9 cellular contexts compared by ENCODE assay signal in the genomic region with DNA sequence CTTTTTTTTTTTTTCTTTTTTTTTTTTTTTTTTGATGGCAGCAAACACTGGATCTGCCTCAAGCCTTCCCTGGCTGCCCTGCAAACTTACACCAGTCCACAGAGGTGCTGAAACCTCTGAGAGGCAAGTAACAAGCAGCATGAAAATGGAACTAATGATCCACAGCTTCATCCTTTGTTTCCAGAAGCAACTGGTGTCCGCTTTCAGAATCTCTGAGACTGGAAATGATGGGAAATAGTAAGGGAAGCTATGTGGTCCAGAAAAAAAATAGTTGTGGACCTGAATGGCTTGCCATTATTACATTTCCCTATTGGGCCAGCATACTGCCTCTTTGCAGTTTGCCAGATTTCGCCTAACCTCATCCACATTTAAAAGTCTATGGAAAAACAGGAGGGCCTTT.
DNase-seq lines count a peak whose midpoint lies in the region; ATAC-seq and TF ChIP-seq lines count a peak whose summit lies in the region.
"Had no signal": no experiment of that assay in that cellular context is flagged by ENCODE, and none has a peak within 500 bp of the region (broad histone marks: within the 10 kb centered on the region; RNA-seq: fewer than 3 reads in every experiment).

No MANE protein-coding gene starts in this region.

- H3K79me2 ChIP-seq in OCI-LY3 (ENCODE audit: low read length) (no peaks in the 10 kb centered on the region), mammary epithelial cell (ENCODE audit: insufficient read depth, low read length) (no peaks in the 10 kb centered on the region)

- H3K4me1 ChIP-seq in OCI-LY3 (ENCODE audit: low read length) (peaks cover 50% of the 10 kb centered on the region), mammary epithelial cell (ENCODE audit: insufficient read depth, low read length) (peaks cover 49% of the 10 kb centered on the region), mucosa of stomach (ENCODE audit: control insufficient read depth, insufficient read depth, low read length) (peaks cover 52% of the 10 kb centered on the region), thoracic aorta (ENCODE audit: control insufficient read depth in 1 of 2, low read depth in 2 of 2) (peaks cover 22 to 39% of the 10 kb centered on the region in 2 donors)

- no peaks in the 10 kb centered on the region for H3K36me3 ChIP-seq in OCI-LY3 (replicated peaks; ENCODE audit: low read depth, low read length)
- no peaks in the 10 kb centered on the region for H3K36me3 ChIP-seq in mammary epithelial cell (ENCODE audit: insufficient read depth, low read length)
- no peaks in the 10 kb centered on the region for H3K36me3 ChIP-seq in mucosa of stomach (ENCODE audit: control insufficient read depth, insufficient read depth, low read length)
- no peaks in the 10 kb centered on the region for H3K36me3 ChIP-seq in thoracic aorta

- H3K9ac ChIP-seq in OCI-LY3 (ENCODE audit: low read length) (peak overlapping the region; percentile 10; the same call in 1 of the 2 replicates), mammary epithelial cell (ENCODE audit: insufficient read depth, low read length) (no peak overlapping the region), mucosa of stomach (ENCODE audit: low read length) (peak overlapping the region; percentile 22)

- H3K27ac ChIP-seq in OCI-LY3 (ENCODE audit: low read length) (no peak overlapping the region), mammary epithelial cell (ENCODE audit: insufficient read depth, low read depth, low read length) (peak overlapping the region; percentile 86), thoracic aorta (peak overlapping the region; percentile 59 to 77)

- H4K20me1 ChIP-seq in OCI-LY3 (ENCODE audit: insufficient read depth, low read length) (no peaks in the 10 kb centered on the region), mammary epithelial cell (ENCODE audit: insufficient read depth, low read length) (no peaks in the 10 kb centered on the region)

- in situ Hi-C loops in mammary epithelial cell (cut with MboI; ENCODE audit: low sequenced_read_pairs in 2 of 2) = no loop called here

- dilution Hi-C loops in mammary epithelial cell (cut with HindIII; ENCODE audit: low sequenced_read_pairs) = no loop called here

- H3K4me2 ChIP-seq in OCI-LY3 (ENCODE audit: low read length) (peak overlapping the region; percentile 66), mammary epithelial cell (ENCODE audit: insufficient read depth, low read depth, low read length) (peak overlapping the region; percentile 77)

- intact Hi-C loops in mammary epithelial cell (cut with micrococcal nuclease) = no loop called here

- no peak overlapping the region for H2AFZ ChIP-seq in OCI-LY3 (ENCODE audit: low read depth, low read length)
- peak overlapping the region; percentile 29 for H2AFZ ChIP-seq in mammary epithelial cell (ENCODE audit: low read depth, low read length)

- H3K9me3 ChIP-seq in OCI-LY3 (ENCODE audit: insufficient read depth, low read length) (no peaks in the 10 kb centered on the region), mammary epithelial cell (replicated peaks; ENCODE audit: insufficient read depth, low read length) (no peaks in the 10 kb centered on the region), mucosa of stomach (ENCODE audit: control insufficient read depth, low read length) (no peaks in the 10 kb centered on the region), thoracic aorta (no peaks in the 10 kb centered on the region)
- H3K9me3 ChIP-seq: mucosa of descending colon had no signal

- H3K4me3 ChIP-seq in OCI-LY3 (ENCODE audit: low read length) (peak overlapping the region; percentile 50), mammary epithelial cell (replicated peaks in 1 of 3; ENCODE audit: insufficient read depth in 1 of 3, low read depth in 2 of 3, low read length in 3 of 3) (no peak overlapping the region), mucosa of stomach (ENCODE audit: low read length) (no peak overlapping the region), thoracic aorta (peak overlapping the region; percentile 66)
- H3K4me3 ChIP-seq: mucosa of descending colon had no signal

- BruUV-seq in mammary epithelial cell (replicated peaks; lab: Mats Ljungman, UMichigan) = no TSS peak

- ATAC-seq in thoracic aorta (ENCODE audit: insufficient number of reproducible peaks, low FRiP score, low read depth) (no peak), GM21381 (IDR thresholded peaks at IDR 0.05; ENCODE audit: unreplicated experiment) (no peak), HG02610 (IDR thresholded peaks at IDR 0.05; ENCODE audit: unreplicated experiment) (no peak)

- TF ChIP-seq CTCF in OCI-LY3 (IDR thresholded peaks at IDR 0.05; ENCODE audit: low read depth, low read length) (no peak), mammary epithelial cell (conservative IDR thresholded peaks at IDR 0.05 in 1 of 2, IDR thresholded peaks at IDR 0.05 in 1 of 2; ENCODE audit: extremely low read depth in 1 of 2, insufficient read depth in 1 of 2, low read depth in 1 of 2, low read length in 2 of 2) (no peak), thoracic aorta (IDR thresholded peaks at IDR 0.05) (no peak)

- DNase-seq in mammary epithelial cell = no peak
- no peak for DNase-seq in thoracic aorta (ENCODE audit: low spot score)
- no peak for DNase-seq in activated CD4-positive, alpha-beta T cell treated with anti-CD3 and anti-CD28 coated beads, Interleukin-2, amount 50 U/mL, for 48 hours
- DNase-seq: KG1 had no signal

- WGBS in mammary epithelial cell (ENCODE audit: low coverage, missing lambda C conversion rate) = 61% methylated on average over 2 of the region's 2 CpGs

- H3K27me3 ChIP-seq in OCI-LY3 (ENCODE audit: low read depth, low read length) (no peaks in the 10 kb centered on the region), mammary epithelial cell (ENCODE audit: insufficient read depth, low read length) (no peaks in the 10 kb centered on the region), mucosa of stomach (ENCODE audit: control insufficient read depth, insufficient read depth, low read length) (no peaks in the 10 kb centered on the region), thoracic aorta (replicated peaks; ENCODE audit: insufficient read depth) (no peaks in the 10 kb centered on the region)

- CTCF ChIA-PET in mammary epithelial cell (lab: Charles Lee; ENCODE audit: low non-redundant PET) = interaction anchor here (0.5 kb wide), 1 partner anchor 18 kb away, joined by 4 read pairs; no protein-coding TSS in a partner anchor

Comparison
In these comparisons a context has a peak if more than half of its experiments do, and no peak if none do; other contexts are left out.
1. H3K4me3 ChIP-seq: peak in OCI-LY3 (single experiment) and thoracic aorta (single experiment); none in mammary epithelial cell (0 of 3) and mucosa of stomach (single experiment).